ENCODE assay signal across 12 cellular contexts in genomic region chrX:69137371-69137881, GRCh38. TPM values are rescaled to one million over a fixed set of nuclear protein-coding genes. Genes with fewer than 3 reads are reported as not detected.
DNase-seq lines count a peak whose midpoint lies in the region; ATAC-seq and TF ChIP-seq lines count a peak whose summit lies in the region.
"Had no signal": no experiment of that assay in that cellular context is flagged by ENCODE, and none has a peak within 500 bp of the region (broad histone marks: within the 10 kb centered on the region; RNA-seq: fewer than 3 reads in every experiment).

No MANE protein-coding gene starts in this region.

- peak; percentile 64 for ATAC-seq in Right ventricle myocardium inferior
- no peak for ATAC-seq in HG02981 (IDR thresholded peaks at IDR 0.05; ENCODE audit: unreplicated experiment)
- no peak for ATAC-seq in omental fat pad (ENCODE audit: low FRiP score)
- ATAC-seq: A549 had no signal

- H3K4me3 ChIP-seq in foreskin fibroblast (ENCODE audit: low read depth in 1 of 2, low read length in 2 of 2): no peak overlapping the region
- H3K4me3 ChIP-seq: A549 had no signal

- H3K9me3 Mint-ChIP-seq in neural crest cell: no peaks in the 10 kb centered on the region
- H3K9me3 Mint-ChIP-seq: central memory CD8-positive, alpha-beta T cell; IgD-negative memory B cell had no signal

- peak overlapping the region; percentile 99 for H3K27ac Mint-ChIP-seq in neural crest cell (ENCODE audit: unreplicated experiment)
- H3K27ac Mint-ChIP-seq: IgD-negative memory B cell had no signal

- peak overlapping the region; percentile 83 for H3K4me3 Mint-ChIP-seq in neural crest cell
- H3K4me3 Mint-ChIP-seq: central memory CD8-positive, alpha-beta T cell; IgD-negative memory B cell had no signal

- DNase-seq in Right ventricle myocardium inferior (ENCODE audit: missing footprints): no peak
- DNase-seq in cardiac septum (ENCODE audit: low spot score): no peak
- peak; percentile 50 to 71 for DNase-seq in foreskin fibroblast
- DNase-seq in neural crest cell (ENCODE audit: low read depth, low spot score): peak; percentile 39
- no peak for DNase-seq in COLO668 (lab: John Stamatoyannopoulos, UW; ENCODE audit: unreplicated experiment)
- no peak for DNase-seq in omental fat pad (ENCODE audit: low spot score)
- DNase-seq in NOMO-1 treated with DMSO at 0.1 percent for 48 hours (lab: John Stamatoyannopoulos, UW; ENCODE audit: unreplicated experiment): no peak
- DNase-seq: activated CD4-positive, alpha-beta T cell treated with anti-CD3 and anti-CD28 coated beads for 48 hours had no signal

- TF ChIP-seq CTCF in foreskin fibroblast (IDR thresholded peaks at IDR 0.05; ENCODE audit: low read depth, low read length) (no peak), neural crest cell (conservative IDR thresholded peaks at IDR 0.05) (no peak), omental fat pad (IDR thresholded peaks at IDR 0.05) (no peak)

- intact Hi-C loops in Right ventricle myocardium inferior (cut with DNase I): no loop called here
- intact Hi-C loops in cardiac septum (cut with DNase I): no loop called here

- H3K4me1 Mint-ChIP-seq in neural crest cell: peaks cover 60% of the 10 kb centered on the region
- H3K4me1 Mint-ChIP-seq: central memory CD8-positive, alpha-beta T cell had no signal

- H3K27me3 Mint-ChIP-seq in neural crest cell (ENCODE audit: low read depth): no peaks in the 10 kb centered on the region
- H3K27me3 Mint-ChIP-seq: central memory CD8-positive, alpha-beta T cell had no signal

- H3K36me3 Mint-ChIP-seq in neural crest cell (ENCODE audit: low read depth): no peaks in the 10 kb centered on the region
- H3K36me3 Mint-ChIP-seq: IgD-negative memory B cell had no signal

RNA-seq across cellular contexts. Expression of gene PJA1, which starts 27.8 kb away (rescaled TPM):
- 12.6 TPM for total RNA-seq in Right ventricle myocardium inferior
- 18.8 TPM for total RNA-seq in cardiac septum
- 53.3 and 59.5 TPM in 2 replicates for total RNA-seq in neural crest cell
- total RNA-seq in omental fat pad: 10 to 100 TPM; 19.4 to 60.2 (median 31.3) TPM

Comparison
In these comparisons a context has a peak if more than half of its experiments do, and no peak if none do; other contexts are left out.
1. DNase-seq: peak in foreskin fibroblast (2 of 2) and neural crest cell (single experiment); none in Right ventricle myocardium inferior (single experiment), cardiac septum (single experiment), COLO668 (single experiment), omental fat pad (single experiment) and NOMO-1 treated with DMSO at 0.1 percent for 48 hours (single experiment).